ENCODE assay signal across 8 cellular contexts in genomic region chr10:90319188-90319914, GRCh38.
A peak's percentile ranks its signal among the peaks of the same experiment; 100 is the strongest.
DNase-seq lines count a peak whose midpoint lies in the region; ATAC-seq and TF ChIP-seq lines count a peak whose summit lies in the region.

No MANE protein-coding gene starts in this region.

- no peaks in the 10 kb centered on the region for H3K27me3 ChIP-seq in ovary

- no peaks in the 10 kb centered on the region for H3K36me3 ChIP-seq in ovary

- H3K27ac ChIP-seq in ovary = no peak overlapping the region

- DNase-seq in AG08395 (ENCODE audit: low spot score) (peak; percentile 8), OCI-M1 (lab: John Stamatoyannopoulos, UW) (peak; percentile 50), foreskin fibroblast (peak; percentile 87 to 94), HuH-7.5 (ENCODE audit: low spot score) (no peak), ecto neural progenitor cell (ENCODE audit: low spot score) (no peak), ovary (no peak)

- TF ChIP-seq EP300 in ovary (IDR thresholded peaks at IDR 0.05) = no peak

- ATAC-seq in GM18861 (IDR thresholded peaks at IDR 0.05; ENCODE audit: unreplicated experiment) (peak; percentile 96), HG02970 (IDR thresholded peaks at IDR 0.05; ENCODE audit: low FRiP score, unreplicated experiment) (peak; percentile 82)

- H3K4me3 ChIP-seq in foreskin fibroblast (ENCODE audit: low read depth in 1 of 2, low read length in 2 of 2) (no peak overlapping the region), ovary (no peak overlapping the region)

- H3K4me1 ChIP-seq in ovary (ENCODE audit: insufficient read depth) = no peaks in the 10 kb centered on the region

- TF ChIP-seq POLR2A in ovary (IDR thresholded peaks at IDR 0.05) = no peak

- intact Hi-C loops in ovary (cut with DNase I) = no loop called here

- TF ChIP-seq CTCF in foreskin fibroblast (IDR thresholded peaks at IDR 0.05; ENCODE audit: low read depth, low read length) (no peak), ovary (IDR thresholded peaks at IDR 0.05) (no peak)

- H3K9me3 ChIP-seq in ovary = no peaks in the 10 kb centered on the region

- WGBS in ovary, 3 donors = 37 to 48% (median 37%) methylated on average over 5 of the region's 5 CpGs

Comparison
In these comparisons a context has a peak if more than half of its experiments do, and no peak if none do; other contexts are left out.
1. DNase-seq: peak in AG08395 (single experiment), OCI-M1 (single experiment) and foreskin fibroblast (2 of 2); none in HuH-7.5 (single experiment), ecto neural progenitor cell (single experiment) and ovary (0 of 5).